8 cellular contexts compared by ENCODE assay signal in the genomic region with DNA sequence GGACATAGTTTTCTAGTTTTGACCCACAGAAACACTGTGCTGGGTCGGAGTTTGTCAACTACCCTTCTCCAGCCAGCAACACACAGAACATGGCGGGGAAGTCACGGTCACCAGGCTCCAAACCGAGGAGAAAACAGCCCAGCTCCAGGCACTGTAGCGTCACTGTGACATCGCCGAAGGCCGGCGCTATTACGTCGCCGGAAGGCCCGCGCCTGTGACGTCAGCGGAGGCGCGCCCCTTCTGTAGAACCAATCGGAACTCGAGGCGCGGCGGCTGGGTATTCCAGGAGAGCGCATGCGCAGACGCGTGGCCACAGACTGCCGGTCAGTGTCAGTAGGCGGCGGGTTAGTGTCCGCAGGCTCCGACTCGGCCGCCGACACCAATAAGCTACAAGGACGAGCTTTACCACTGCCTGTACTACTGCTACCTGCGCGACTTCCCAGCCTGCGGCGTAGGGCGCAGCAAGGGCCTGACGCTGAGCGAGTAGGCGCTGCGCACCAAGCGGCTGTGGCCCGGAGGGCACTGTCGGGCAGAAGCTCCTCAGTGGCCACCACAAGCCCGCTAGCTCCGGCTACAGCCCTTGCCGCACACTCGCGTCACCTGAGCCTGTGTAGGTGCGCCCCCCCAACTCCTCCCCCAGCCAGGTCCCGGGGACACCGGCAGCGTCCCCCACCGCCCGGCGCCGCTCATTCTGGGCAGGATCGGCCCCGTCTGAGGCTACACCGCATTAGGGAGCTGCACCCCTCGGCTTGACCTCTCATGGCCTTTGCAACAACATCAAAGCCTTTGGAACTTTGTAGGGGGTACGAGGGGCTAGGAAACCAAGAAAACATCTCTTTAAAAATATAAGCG. TPM values are rescaled to one million over a fixed set of nuclear protein-coding genes. Genes with fewer than 3 reads are reported as not detected.
DNase-seq lines count a peak whose midpoint lies in the region; ATAC-seq and TF ChIP-seq lines count a peak whose summit lies in the region.

No MANE protein-coding gene starts in this region.

- DNase-seq in NCI-H1436 treated with DMSO at 0.1 percent for 48 hours (lab: John Stamatoyannopoulos, UW): peak; percentile 78
- DNase-seq in T-helper 1 cell: peak; percentile 81 to 95 (median 87)
- DNase-seq in amniotic epithelial cell (ENCODE audit: low read depth): peak; percentile 89
- peak; percentile 97 to 100 (median 99) for DNase-seq in heart left ventricle
- DNase-seq in trophoblast cell: peak; percentile 100
- peak; percentile 95 to 97 for DNase-seq in tibial nerve (ENCODE audit: low spot score in 2 of 2)

- peak overlapping the region; percentile 82 for H4K12ac ChIP-seq in trophoblast cell (ENCODE audit: low read depth, low read length)

- peak overlapping the region; percentile 59 for H4K91ac ChIP-seq in trophoblast cell (ENCODE audit: low read depth, low read length)

- peak overlapping the region; percentile 63 for H3K9ac ChIP-seq in trophoblast cell (ENCODE audit: low read length)

- peak overlapping the region; percentile 98 for H4K8ac ChIP-seq in trophoblast cell (ENCODE audit: low read depth, low read length)

- no peaks in the 10 kb centered on the region for H3K27me3 ChIP-seq in heart left ventricle
- no peaks in the 10 kb centered on the region for H3K27me3 ChIP-seq in trophoblast cell (ENCODE audit: insufficient read depth, low read length)
- no peaks in the 10 kb centered on the region for H3K27me3 ChIP-seq in tibial nerve

- peak overlapping the region; percentile 79 for H3K18ac ChIP-seq in trophoblast cell (ENCODE audit: low read length)

- TF ChIP-seq CTCF in GM12875 (IDR thresholded peaks at IDR 0.05; ENCODE audit: borderline replicate concordance, insufficient read depth, low read depth, low read length) (0 out of 2 replicates have a peak, but pooled peaks have one; percentile 12), heart left ventricle (IDR thresholded peaks at IDR 0.05) (peak in 8 of 12 donors; percentile 8 to 53 (median 34)), tibial nerve (IDR thresholded peaks at IDR 0.05) (peak in 3 of 5 experiments; percentile 14 to 59 (median 44))

- peak overlapping the region; percentile 37 to 96 (median 88) for H3K27ac ChIP-seq in heart left ventricle
- peak overlapping the region; percentile 56 for H3K27ac ChIP-seq in trophoblast cell (ENCODE audit: low read depth, low read length)
- H3K27ac ChIP-seq in tibial nerve: peak overlapping the region; percentile 68 to 84 (median 78)

- H3K4me3 ChIP-seq in GM12875 (ENCODE audit: low read depth, low read length): peak overlapping the region; percentile 54
- H3K4me3 ChIP-seq in heart left ventricle: peak overlapping the region; percentile 29 to 78 (median 63)
- H3K4me3 ChIP-seq in trophoblast cell (ENCODE audit: low read depth, low read length): peak overlapping the region; percentile 77
- H3K4me3 ChIP-seq in tibial nerve: peak overlapping the region; percentile 43 to 75 (median 56)

- peak overlapping the region; percentile 89 for H3K4me2 ChIP-seq in trophoblast cell (ENCODE audit: low read length)

- no peak overlapping the region for H2AK5ac ChIP-seq in trophoblast cell (ENCODE audit: low read length)

- peak; percentile 86 to 96 for TF ChIP-seq EP300 in tibial nerve (IDR thresholded peaks at IDR 0.05)

- H2BK120ac ChIP-seq in trophoblast cell (ENCODE audit: insufficient read depth, low read length, poor library complexity): peak overlapping the region; percentile 1

- no peak overlapping the region for H3K4ac ChIP-seq in trophoblast cell (ENCODE audit: low read depth, low read length)

- H3K14ac ChIP-seq in trophoblast cell (ENCODE audit: low read length): peak overlapping the region; percentile 85

- no peaks in the 10 kb centered on the region for H3K9me3 ChIP-seq in heart left ventricle
- H3K9me3 ChIP-seq in trophoblast cell (ENCODE audit: insufficient read depth, low read depth, low read length): no peaks in the 10 kb centered on the region
- no peaks in the 10 kb centered on the region for H3K9me3 ChIP-seq in tibial nerve

- no peaks in the 10 kb centered on the region for H3K36me3 ChIP-seq in heart left ventricle
- no peaks in the 10 kb centered on the region for H3K36me3 ChIP-seq in trophoblast cell (ENCODE audit: control insufficient read depth in 1 of 2, insufficient read depth in 2 of 2, low read length in 2 of 2)
- no peaks in the 10 kb centered on the region for H3K36me3 ChIP-seq in tibial nerve

- ATAC-seq in HG02763 (IDR thresholded peaks at IDR 0.05; ENCODE audit: unreplicated experiment): peak; percentile 86
- peak; percentile 96 to 98 (median 98) for ATAC-seq in heart left ventricle

- peak overlapping the region; percentile 92 for H2AFZ ChIP-seq in trophoblast cell (ENCODE audit: insufficient read depth, low read length, poor library complexity)

- intact Hi-C loops in heart left ventricle (cut with DNase I): no loop called here

- WGBS in heart left ventricle, 4 donors: 1 to 7% (median 2%) methylated on average over 28 to 67 of the region's 67 CpGs
- no CpG with 5 or more reads among the region's 67 CpGs for WGBS in trophoblast cell (ENCODE audit: extremely low coverage, insufficient coverage, insufficient read length)
- 2 to 4% methylated on average over 41 to 56 of the region's 67 CpGs for WGBS in tibial nerve, 2 donors

- H2BK5ac ChIP-seq in trophoblast cell (ENCODE audit: low read depth, low read length, poor library complexity): no peak overlapping the region

- H3K23ac ChIP-seq in trophoblast cell (ENCODE audit: low read length): no peak overlapping the region

- H3K4me1 ChIP-seq in heart left ventricle (peaks cover 0 to 8% (median 3%) of the 10 kb centered on the region in 12 donors), trophoblast cell (ENCODE audit: control insufficient read depth in 1 of 2, insufficient read depth in 2 of 2, low read length in 2 of 2) (no peaks in the 10 kb centered on the region), tibial nerve (peaks cover 0 to 10% (median 0%) of the 10 kb centered on the region in 4 donors)

- TF ChIP-seq POLR2A in heart left ventricle (IDR thresholded peaks at IDR 0.05) (peak; percentile 63 to 94), tibial nerve (IDR thresholded peaks at IDR 0.05) (peak; percentile 74 to 94)

- no peak overlapping the region for H2BK12ac ChIP-seq in trophoblast cell (ENCODE audit: low read length)

- peaks cover 6% of the 10 kb centered on the region for H3K79me1 ChIP-seq in trophoblast cell (ENCODE audit: low read length)

- H3K79me2 ChIP-seq in trophoblast cell (ENCODE audit: control insufficient read depth, insufficient read depth, low read length, poor library complexity): peaks cover 2% of the 10 kb centered on the region

RNA-seq across cellular contexts. Expression of a gene that starts 35.1 kb away (rescaled TPM):
- total RNA-seq in heart left ventricle (10 to 100 TPM in 1 of 9 donors, 1 to 10 TPM in 8; 1.6 to 18.0 (median 5.1) TPM), tibial nerve (1 to 10 TPM in 3 of 4 donors, under 1 TPM in 1; 0.22 to 3.1 (median 2.4) TPM)
- 10 to 100 TPM; 10.9 to 28.5 TPM for polyA plus RNA-seq in heart left ventricle
- polyA plus RNA-seq in trophoblast cell (2013): 2.6 and 2.8 TPM in 2 replicates

Comparison
In these comparisons a context has a peak if more than half of its experiments do, and no peak if none do; other contexts are left out.
1. Peak in every context shown above with its lines: DNase-seq, ATAC-seq, H3K4me3 ChIP-seq and H3K27ac ChIP-seq.